Comparison of ENCODE assay signal across 17 cellular contexts in genomic region chr12:122215789-122216188, GRCh38. TPM values are rescaled to one million over a fixed set of nuclear protein-coding genes. Genes with fewer than 3 reads are reported as not detected.
DNase-seq lines count a peak whose midpoint lies in the region; FAIRE-seq and TF ChIP-seq lines count a peak whose summit lies in the region.
"Had no signal": no experiment of that assay in that cellular context is flagged by ENCODE, and none has a peak within 500 bp of the region (broad histone marks: within the 10 kb centered on the region; RNA-seq: fewer than 3 reads in every experiment).

No MANE protein-coding gene starts in this region.

- H3K27me3 ChIP-seq in astrocyte (ENCODE audit: insufficient read depth, low read length): no peaks in the 10 kb centered on the region

- no peaks in the 10 kb centered on the region for H3K9me3 ChIP-seq in astrocyte (ENCODE audit: insufficient read depth, low read depth, low read length)
- H3K9me3 ChIP-seq: SK-N-SH had no signal

- no peak for FAIRE-seq in astrocyte (lab: Jason Lieb, UNC)
- FAIRE-seq: GM19239 had no signal

- H3K9me3 Mint-ChIP-seq in astrocyte (ENCODE audit: unreplicated experiment): no peaks in the 10 kb centered on the region

- H3K9ac ChIP-seq in astrocyte (ENCODE audit: low read length): no peak overlapping the region
- H3K9ac ChIP-seq: SK-N-SH had no signal

- no peak overlapping the region for H3K4me3 ChIP-seq in astrocyte (ENCODE audit: insufficient read depth, low read depth, low read length)

- no peaks in the 10 kb centered on the region for H3K4me1 ChIP-seq in astrocyte (ENCODE audit: insufficient read depth, low read length)

- peaks cover 52% of the 10 kb centered on the region for H3K36me3 ChIP-seq in astrocyte (ENCODE audit: insufficient read depth, low read length)

- H3K27me3 Mint-ChIP-seq in astrocyte (ENCODE audit: low read depth, unreplicated experiment): no peaks in the 10 kb centered on the region

- DNase-seq in ELR (ENCODE audit: low read depth) (peak; percentile 81), LHCN-M2 (ENCODE audit: low read depth) (peak; percentile 46), astrocyte (ENCODE audit: low read depth) (peak; percentile 52), kidney tubule cell (ENCODE audit: low spot score) (peak; percentile 61), DMS53 (lab: John Stamatoyannopoulos, UW) (no peak), NCI-H146 (lab: John Stamatoyannopoulos, UW) (no peak), cerebellar cortex (ENCODE audit: low spot score) (no peak)
- DNase-seq: COR-L47, DMS153, KG1, NCI-H1048, NCI-H226, NCI-H524 treated with DMSO at 0.1 percent for 48 hours, SHP77, SK-N-SH had no signal

- TF ChIP-seq CTCF in astrocyte (IDR thresholded peaks at IDR 0.05; ENCODE audit: insufficient read depth, low read depth, low read length): no peak

- H3K4me1 Mint-ChIP-seq in astrocyte (ENCODE audit: low read depth, unreplicated experiment): no peaks in the 10 kb centered on the region

- H3K27ac ChIP-seq in astrocyte (ENCODE audit: low read depth, low read length): no peak overlapping the region

- H3K79me2 ChIP-seq in astrocyte (ENCODE audit: insufficient read depth, low read length): peaks cover 27% of the 10 kb centered on the region

- peaks cover 43% of the 10 kb centered on the region for H4K20me1 ChIP-seq in astrocyte (ENCODE audit: insufficient read depth, low read length)

- no peak overlapping the region for H3K27ac Mint-ChIP-seq in astrocyte (ENCODE audit: unreplicated experiment)

- H3K4me3 Mint-ChIP-seq in astrocyte (ENCODE audit: unreplicated experiment): no peak overlapping the region

- peaks cover 9% of the 10 kb centered on the region for H3K36me3 Mint-ChIP-seq in astrocyte (ENCODE audit: low read depth, unreplicated experiment)

- no peak overlapping the region for H2AFZ ChIP-seq in astrocyte (ENCODE audit: low read depth, low read length)

- no peak overlapping the region for H3K4me2 ChIP-seq in astrocyte (ENCODE audit: low read length)
- H3K4me2 ChIP-seq: SK-N-SH had no signal

RNA-seq across cellular contexts. Expression of gene DIABLO, which starts 10.1 kb away (rescaled TPM):
- total RNA-seq in LHCN-M2 (2014; rRNA removed) (61.8 and 64.6 TPM in 2 replicates), astrocyte (87.6 and 91.6 TPM in 2 replicates)
- 53.4 TPM for polyA plus RNA-seq in LHCN-M2 (2012)

RNA-seq across cellular contexts. Expression of gene B3GNT4, which starts 12.3 kb away (rescaled TPM):
- 0.06 TPM in 1 of 2 replicates, not detected in the other for total RNA-seq in LHCN-M2 (2014; rRNA removed)
- polyA plus RNA-seq in LHCN-M2 (2012): 0.56 TPM
- total RNA-seq in astrocyte: 0.54 and 0.62 TPM in 2 replicates

RNA-seq across cellular contexts. Expression of gene LRRC43, which starts 32.9 kb away (rescaled TPM):
- total RNA-seq in LHCN-M2 (2014; rRNA removed) (not detected in 2 replicates), astrocyte (0.72 and 0.73 TPM in 2 replicates)
- polyA plus RNA-seq in LHCN-M2 (2012): 0.27 TPM
- total RNA-seq: M059J had no signal

RNA-seq across cellular contexts. Expression of gene IL31, which starts 41.8 kb away (rescaled TPM):
- total RNA-seq in LHCN-M2 (2014; rRNA removed): not detected in 2 replicates
- not detected for polyA plus RNA-seq in LHCN-M2 (2012)
- not detected in 2 replicates for total RNA-seq in astrocyte
- total RNA-seq: M059J had no signal
- polyA plus RNA-seq: SK-N-SH had no signal

RNA-seq across cellular contexts. Expression of gene VPS33A, which starts 50.5 kb away (rescaled TPM):
- total RNA-seq in LHCN-M2 (2014; rRNA removed): 22.4 and 23.1 TPM in 2 replicates
- 17.7 TPM for polyA plus RNA-seq in LHCN-M2 (2012)
- 31.6 and 34.3 TPM in 2 replicates for total RNA-seq in astrocyte

Comparison
In these comparisons a context has a peak if more than half of its experiments do, and no peak if none do; other contexts are left out.
1. DNase-seq: peak in ELR (single experiment), LHCN-M2 (single experiment), astrocyte (single experiment) and kidney tubule cell (single experiment); none in DMS53 (single experiment), NCI-H146 (single experiment) and cerebellar cortex (single experiment).